13 cellular contexts compared by ENCODE assay signal in genomic region chr18:36295880-36296301, GRCh38. TPM values are rescaled to one million over a fixed set of nuclear protein-coding genes. Genes with fewer than 3 reads are reported as not detected.
A peak's percentile ranks its signal among the peaks of the same experiment; 100 is the strongest.
DNase-seq lines count a peak whose midpoint lies in the region; ATAC-seq, FAIRE-seq and TF ChIP-seq lines count a peak whose summit lies in the region.
"Had no signal": no experiment of that assay in that cellular context is flagged by ENCODE, and none has a peak within 500 bp of the region (broad histone marks: within the 10 kb centered on the region; RNA-seq: fewer than 3 reads in every experiment).

No MANE protein-coding gene starts in this region.

- no peaks in the 10 kb centered on the region for H3K79me2 ChIP-seq in K562 (ENCODE audit: control insufficient read depth, insufficient read depth, low read length)

- in situ Hi-C loops in K562 (cut with MboI), result no loop called here

- FAIRE-seq in K562 (lab: Jason Lieb, UNC), result no peak

- BruUV-seq in K562 (replicated peaks; lab: Mats Ljungman, UMichigan), result no TSS peak

- TF ChIP-seq RAD21 in K562 (CRISPR knock-in tag; conservative IDR thresholded peaks at IDR 0.05 in 1 of 2, IDR thresholded peaks at IDR 0.05 in 1 of 2), result no peak

- ATAC-seq in K562, result no peak; the same call in 2 of the 3 replicates
- ATAC-seq: activated CD8-positive, alpha-beta T cell treated with anti-CD3 and anti-CD28 coated beads, Interleukin-2, amount 10 ng/mL, durations not matched to agents 7 days and 5 days; activated naive CD4-positive, alpha-beta T cell treated with anti-CD3 and anti-CD28 coated beads, Interleukin-2, amount 50 U/mL, for 72 hours had no signal

- 19% methylated on average over 21 of the region's 21 CpGs for WGBS in K562 (ENCODE audit: insufficient coverage, low coverage, missing lambda C conversion rate)
- 44 to 50% methylated on average over 21 of the region's 21 CpGs for WGBS in thyroid gland, 2 donors
- 53 to 58% methylated on average over 21 of the region's 21 CpGs for WGBS in lower leg skin, 2 donors

- DNase-seq in NCI-H2029 treated with DMSO at 0.1 percent for 48 hours (lab: John Stamatoyannopoulos, UW) (peak; percentile 10), NCI-H2029 (lab: John Stamatoyannopoulos, UW) (no peak), K562 (ENCODE audit: extremely low read depth in 1 of 4, low spot score in 3 of 4) (no peak), thyroid gland (peak; percentile 7 to 30), NCI-H2107 (lab: John Stamatoyannopoulos, UW) (no peak), lower leg skin (ENCODE audit: low spot score in 2 of 2) (no peak), SIG-M5 (lab: John Stamatoyannopoulos, UW) (no peak)
- DNase-seq: activated CD8-positive, alpha-beta T cell treated with anti-CD3 and anti-CD28 coated beads, Interleukin-2, amount 10 ng/mL, durations not matched to agents 7 days and 5 days; RPMI8226; T-helper 9 cell had no signal

- no peak for TF ChIP-seq POLR2A in K562 (conservative IDR thresholded peaks at IDR 0.05)
- TF ChIP-seq POLR2A in thyroid gland (IDR thresholded peaks at IDR 0.05), result no peak
- no peak for TF ChIP-seq POLR2A in lower leg skin (IDR thresholded peaks at IDR 0.05)

- peaks cover 0 to 20% of the 10 kb centered on the region in 2 experiments; a peak in 4 of 5 replicates for H3K4me1 ChIP-seq in K562 (replicated peaks in 1 of 2; ENCODE audit: control insufficient read depth in 2 of 2, insufficient read depth in 2 of 2, low read length in 2 of 2)
- peaks cover 3% of the 10 kb centered on the region for H3K4me1 ChIP-seq in iPS-18a (ENCODE audit: control insufficient read depth, low read depth, low read length)
- H3K4me1 ChIP-seq in thyroid gland, result peaks cover 0 to 4% of the 10 kb centered on the region in 2 donors
- H3K4me1 ChIP-seq: Caco-2 had no signal

- intact Hi-C loops in K562 (cut with micrococcal nuclease) (loop anchor here (5.0 kb wide), 1 partner anchor 276 kb away; no protein-coding TSS in a partner anchor), thyroid gland (cut with DNase I) (loop anchor here (5.0 kb wide), 1 partner anchor 276 kb away; no protein-coding TSS in a partner anchor), lower leg skin (cut with DNase I; ENCODE audit: low total_unique reads) (no loop called here)

- CTCF ChIA-PET in K562 (lab: Yijun Ruan, JAX; ENCODE audit: low intra/inter-chr PET ratio), result no interaction called here

- H4K20me1 ChIP-seq in K562 (replicated peaks; ENCODE audit: control insufficient read depth, insufficient read depth, low read length), result peaks cover 6% of the 10 kb centered on the region; the same call in 1 of the 2 replicates

- H3K27me3 ChIP-seq in K562 (ENCODE audit: control insufficient read depth in 2 of 2, insufficient read depth in 2 of 2, low read length in 2 of 2) (peaks cover 33 to 35% of the 10 kb centered on the region in 2 experiments), iPS-18a (ENCODE audit: control insufficient read depth, insufficient read depth, low read length) (peaks cover 52% of the 10 kb centered on the region), thyroid gland (no peaks in the 10 kb centered on the region)

- H3K36me3 ChIP-seq in K562 (ENCODE audit: control insufficient read depth, insufficient read depth, low read length), result no peaks in the 10 kb centered on the region
- H3K36me3 ChIP-seq in iPS-18a (ENCODE audit: control insufficient read depth, low read depth, low read length), result no peaks in the 10 kb centered on the region
- no peaks in the 10 kb centered on the region for H3K36me3 ChIP-seq in thyroid gland

- TF ChIP-seq CTCF in K562 (IDR thresholded peaks at IDR 0.05 in 2 of 3, conservative IDR thresholded peaks at IDR 0.05 in 1 of 3; ENCODE audit: insufficient read depth in 2 of 3, low read depth in 1 of 3, low read length in 3 of 3) (no peak), thyroid gland (IDR thresholded peaks at IDR 0.05) (no peak), lower leg skin (IDR thresholded peaks at IDR 0.05) (no peak)

- no peaks in the 10 kb centered on the region for H3K9me1 ChIP-seq in K562 (ENCODE audit: control insufficient read depth, insufficient read depth, low read length)

- H3K9ac ChIP-seq in K562 (ENCODE audit: insufficient read depth in 1 of 2, low read depth in 2 of 2, low read length in 2 of 2) (no peak overlapping the region; a peak in 1 of 4 replicates), iPS-18a (ENCODE audit: low read length) (no peak overlapping the region)

- H3K9me3 ChIP-seq in K562 (replicated peaks; ENCODE audit: control insufficient read depth, insufficient read depth, low read depth, low read length) (no peaks in the 10 kb centered on the region), iPS-18a (ENCODE audit: control insufficient read depth, low read depth, low read length) (no peaks in the 10 kb centered on the region), thyroid gland (no peaks in the 10 kb centered on the region)
- H3K9me3 ChIP-seq: Caco-2 had no signal

- H3K4me3 ChIP-seq in K562 (no peak overlapping the region), iPS-18a (ENCODE audit: low read length) (peak overlapping the region; percentile 72), thyroid gland (replicated peaks in 1 of 3) (peak overlapping the region in 1 of 3 donors; percentile 56), lower leg skin (ENCODE audit: low read depth, poor library complexity, severe bottlenecking) (no peak overlapping the region)

- no peak for TF ChIP-seq EP300 in K562 (IDR thresholded peaks at IDR 0.05; ENCODE audit: low read length)

- no peak overlapping the region for H3K4me2 ChIP-seq in K562 (ENCODE audit: insufficient read depth, low read length)

- H2AFZ ChIP-seq in K562 (ENCODE audit: low read depth, low read length), result no peak overlapping the region

- H3K27ac ChIP-seq in K562 (ENCODE audit: extremely low read depth, low read depth, low read length), result no peak overlapping the region
- H3K27ac ChIP-seq in iPS-18a (ENCODE audit: low read length), result no peak overlapping the region
- H3K27ac ChIP-seq in thyroid gland, result no peak overlapping the region

- POLR2A ChIA-PET in K562 (lab: Yijun Ruan, JAX), result no interaction called here

TF ChIP-seq in K562, 482 proteins besides CTCF, POLR2A, EP300 and RAD21:
- TF ChIP-seq ZKSCAN8 (CRISPR knock-in tag; IDR thresholded peaks at IDR 0.05) (no peak), NRF1 (conservative IDR thresholded peaks at IDR 0.05 in 1 of 2, IDR thresholded peaks at IDR 0.05 in 1 of 2) (peak; percentile 36 to 46; a peak in 2 of 4 replicates), ZNF232 (CRISPR knock-in tag; IDR thresholded peaks at IDR 0.05) (no peak), ZNF408 (CRISPR knock-in tag; IDR thresholded peaks at IDR 0.05; ENCODE audit: low read depth) (no peak)

RNA-seq across cellular contexts. Expression of gene FHOD3, which starts 1.6 kb away (rescaled TPM):
- total RNA-seq in K562 (2011; cell fraction: chromatin; rRNA removed; ENCODE audit: low replicate concordance), result not detected in 2 replicates
- not detected in 2 replicates for total RNA-seq in K562 (2011; cell fraction: nucleolus; rRNA removed)
- total RNA-seq in K562 (2011; cell fraction: nucleoplasm; rRNA removed), result not detected in 2 replicates
- total RNA-seq in K562 (2014; rRNA removed) (not detected in 2 replicates), K562 (2014; rRNA removed; fragmentation: Illumina TruSeq; extraction: Trizol) (not detected in 2 replicates), K562 (2015; rRNA removed; fragmentation: Illumina TruSeq; extraction: Trizol) (not detected in 2 replicates), K562 (2021) (0.11 TPM in 1 of 2 replicates, not detected in the other), thyroid gland (1 to 10 TPM; 1.6 to 6.9 (median 4.8) TPM), lower leg skin (10 to 100 TPM in 1 of 4 donors, 1 to 10 TPM in 3; 5.3 to 15.1 (median 7.8) TPM)
- polyA plus RNA-seq in K562 (2011; rRNA removed) (not detected in 2 replicates), K562 (2014; fragmentation: Illumina TruSeq; extraction: Trizol) (not detected in 2 replicates), K562 (2014; fragmentation: Nextera tagmentation; extraction: Ambion mirVana) (not detected), K562 (2014; rRNA removed) (not detected in 2 replicates)
- polyA plus RNA-seq in K562 (2011; cell fraction: cytosol; rRNA removed), result not detected in 2 replicates
- polyA plus RNA-seq in K562 (2011; cell fraction: nucleus; rRNA removed), result not detected in 2 replicates
- 0.08 TPM in 1 of 2 replicates, not detected in the other for polyA plus RNA-seq in K562 (2012)
- not detected in 2 replicates for polyA minus RNA-seq in K562 (2011; rRNA and poly(A)+ RNA removed)
- polyA minus RNA-seq in K562 (2011; cell fraction: cytosol; rRNA and poly(A)+ RNA removed), result not detected in 2 replicates
- polyA minus RNA-seq in K562 (2011; cell fraction: nucleus; rRNA and poly(A)+ RNA removed), result not detected in 2 replicates
- total RNA-seq: activated CD8-positive, alpha-beta T cell treated with anti-CD3 and anti-CD28 coated beads, Interleukin-2, amount 10 ng/mL, durations not matched to agents 7 days and 5 days; activated naive CD4-positive, alpha-beta T cell treated with anti-CD3 and anti-CD28 coated beads, Interleukin-2, amount 50 U/mL, for 72 hours; Caco-2 had no signal

Comparison
In these comparisons a context has a peak if more than half of its experiments do, and no peak if none do; other contexts are left out.
1. DNase-seq: peak in NCI-H2029 treated with DMSO at 0.1 percent for 48 hours (single experiment) and thyroid gland (2 of 2); none in NCI-H2029 (single experiment), K562 (0 of 4), NCI-H2107 (single experiment), lower leg skin (0 of 2) and SIG-M5 (single experiment).